Comparison of ENCODE assay signal across 29 cellular contexts in genomic region chr17:8875957-8876356, GRCh38. TPM values are rescaled to one million over a fixed set of nuclear protein-coding genes. Genes with fewer than 3 reads are reported as not detected.
DNase-seq lines count a peak whose midpoint lies in the region; ATAC-seq and TF ChIP-seq lines count a peak whose summit lies in the region.
"Had no signal": no experiment of that assay in that cellular context is flagged by ENCODE, and none has a peak within 500 bp of the region (broad histone marks: within the 10 kb centered on the region; RNA-seq: fewer than 3 reads in every experiment).

No MANE protein-coding gene starts in this region.

- TF ChIP-seq CTCF in HEK293 (tag by site-specific recombination; IDR thresholded peaks at IDR 0.05) (no peak), astrocyte of the spinal cord (IDR thresholded peaks at IDR 0.05; ENCODE audit: low read depth, low read length) (no peak)

- no peak overlapping the region for H3K4me3 ChIP-seq in HEK293 (ENCODE audit: low read depth, low read length)
- no peak overlapping the region for H3K4me3 ChIP-seq in astrocyte of the spinal cord (ENCODE audit: low read depth, low read length)
- H3K4me3 ChIP-seq: adrenal gland, cardiac muscle cell, gastrocnemius medialis, lower lobe of right lung, psoas muscle, tibial artery had no signal

- no peak for ATAC-seq in GM21619 (IDR thresholded peaks at IDR 0.05; ENCODE audit: unreplicated experiment)
- ATAC-seq in GM19397 (IDR thresholded peaks at IDR 0.05; ENCODE audit: unreplicated experiment) = no peak
- ATAC-seq: gastrocnemius medialis; lower lobe of right lung; psoas muscle; stimulated activated naive CD8-positive, alpha-beta T cell treated with anti-CD3 and anti-CD28 coated beads, Interleukin-15, Interleukin-2, amounts not matched to agents 100 U/mL and 50 U/mL, for 24 hours had no signal

- DNase-seq in Daoy (ENCODE audit: low read depth) (peak; percentile 17), astrocyte of the spinal cord (ENCODE audit: low read depth, low spot score) (peak; percentile 9), iPS-NIHi11 (ENCODE audit: low spot score) (peak; percentile 53), DMS114 treated with DMSO at 0.1 percent for 48 hours (lab: John Stamatoyannopoulos, UW; ENCODE audit: unreplicated experiment) (no peak)
- DNase-seq in stimulated activated naive CD4-positive, alpha-beta T cell (lab: John Stamatoyannopoulos, UW) = no peak
- DNase-seq: activated B cell treated with CpG ODN at 0.5 μM for 24 hours; activated CD4-positive, alpha-beta memory T cell treated with anti-CD3 and anti-CD28 coated beads, Interleukin-2, amount 10 ng/mL, durations not matched to agents 7 days and 5 days; activated T-cell treated with anti-CD3 and anti-CD28 coated beads, Interleukin-2, amount 50 U/mL, for 1 hour; adrenal gland; CD4-positive, alpha-beta memory T cell; DMS153; gastrocnemius medialis; hypothalamus; KBM-7; lower lobe of right lung; MV-4-11; NCI-H1694; NCI-H2171 treated with DMSO at 0.1 percent for 48 hours; NCI-H69; psoas muscle; small intestine; stimulated activated CD4-positive, alpha-beta T cell treated with anti-CD3 and anti-CD28 coated beads, Interleukin-2, amount 100 ng/mL, for 48 hours; stimulated activated naive CD8-positive, alpha-beta T cell treated with anti-CD3 and anti-CD28 coated beads, Interleukin-15, Interleukin-2, amounts not matched to agents 100 U/mL and 50 U/mL, for 24 hours; tibial artery had no signal

- H3K4me1 ChIP-seq in HEK293 (ENCODE audit: control insufficient read depth, insufficient read depth, low read length) = no peaks in the 10 kb centered on the region
- H3K4me1 ChIP-seq: adrenal gland, gastrocnemius medialis, psoas muscle, tibial artery had no signal

- CTCF ChIA-PET in HEK293 (lab: Yijun Ruan, JAX) = interaction anchor here (0.6 to 1.4 kb wide), 4 partner anchors 19 to 484 kb away, joined by 3 to 4 read pairs (median 3); no protein-coding TSS in a partner anchor

- POLR2A ChIA-PET in HEK293 (lab: Yijun Ruan, JAX) = no interaction called here

- no peaks in the 10 kb centered on the region for H3K9me3 ChIP-seq in HEK293 (ENCODE audit: control insufficient read depth, insufficient read depth, low read depth, low read length)
- H3K9me3 ChIP-seq: adrenal gland, gastrocnemius medialis, lower lobe of right lung, psoas muscle, tibial artery had no signal

- no peak overlapping the region for H3K27ac ChIP-seq in HEK293 (ENCODE audit: extremely low read depth, low read depth, low read length)
- H3K27ac ChIP-seq: adrenal gland, cardiac muscle cell, gastrocnemius medialis, lower lobe of right lung, psoas muscle, tibial artery had no signal

- in situ Hi-C loops in astrocyte of the spinal cord (cut with HindIII; ENCODE audit: low sequenced_read_pairs) = no loop called here

- H3K36me3 ChIP-seq in HEK293 (ENCODE audit: control insufficient read depth in 2 of 2, insufficient read depth in 1 of 2, low read length in 2 of 2) = no peaks in the 10 kb centered on the region
- H3K36me3 ChIP-seq: adrenal gland, cardiac muscle cell, gastrocnemius medialis, tibial artery had no signal

TF ChIP-seq in HEK293, 187 proteins besides CTCF, POLR2A, EP300 and RAD21:
- TF ChIP-seq, protein P1, sequence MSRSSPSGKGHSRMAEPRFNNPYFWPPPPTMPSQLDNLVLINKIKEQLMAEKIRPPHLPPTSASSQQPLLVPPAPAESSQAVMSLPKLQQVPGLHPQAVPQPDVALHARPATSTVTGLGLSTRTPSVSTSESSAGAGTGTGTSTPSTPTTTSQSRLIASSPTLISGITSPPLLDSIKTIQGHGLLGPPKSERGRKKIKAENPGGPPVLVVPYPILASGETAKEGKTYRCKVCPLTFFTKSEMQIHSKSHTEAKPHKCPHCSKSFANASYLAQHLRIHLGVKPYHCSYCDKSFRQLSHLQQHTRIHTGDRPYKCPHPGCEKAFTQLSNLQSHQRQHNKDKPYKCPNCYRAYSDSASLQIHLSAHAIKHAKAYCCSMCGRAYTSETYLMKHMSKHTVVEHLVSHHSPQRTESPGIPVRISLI (tag by site-specific recombination; IDR thresholded peaks at IDR 0.05) = no peak
- TF ChIP-seq REST (tag by site-specific recombination; IDR thresholded peaks at IDR 0.05) = peak; percentile 66

RNA-seq across cellular contexts. Expression of gene PIK3R6, which starts 8.5 kb away (rescaled TPM):
- total RNA-seq in Daoy (2014; rRNA removed; shearing (Covaris generic)) = not detected in 2 replicates
- total RNA-seq: cardiac muscle cell, dermis microvascular lymphatic vessel endothelial cell had no signal

Comparison
In these comparisons a context has a peak if more than half of its experiments do, and no peak if none do; other contexts are left out.
1. DNase-seq: peak in Daoy (single experiment), astrocyte of the spinal cord (single experiment) and iPS-NIHi11 (single experiment); none in stimulated activated naive CD4-positive, alpha-beta T cell (0 of 6) and DMS114 treated with DMSO at 0.1 percent for 48 hours (single experiment).